Comparison of ENCODE assay signal across 8 cellular contexts in the genomic region with DNA sequence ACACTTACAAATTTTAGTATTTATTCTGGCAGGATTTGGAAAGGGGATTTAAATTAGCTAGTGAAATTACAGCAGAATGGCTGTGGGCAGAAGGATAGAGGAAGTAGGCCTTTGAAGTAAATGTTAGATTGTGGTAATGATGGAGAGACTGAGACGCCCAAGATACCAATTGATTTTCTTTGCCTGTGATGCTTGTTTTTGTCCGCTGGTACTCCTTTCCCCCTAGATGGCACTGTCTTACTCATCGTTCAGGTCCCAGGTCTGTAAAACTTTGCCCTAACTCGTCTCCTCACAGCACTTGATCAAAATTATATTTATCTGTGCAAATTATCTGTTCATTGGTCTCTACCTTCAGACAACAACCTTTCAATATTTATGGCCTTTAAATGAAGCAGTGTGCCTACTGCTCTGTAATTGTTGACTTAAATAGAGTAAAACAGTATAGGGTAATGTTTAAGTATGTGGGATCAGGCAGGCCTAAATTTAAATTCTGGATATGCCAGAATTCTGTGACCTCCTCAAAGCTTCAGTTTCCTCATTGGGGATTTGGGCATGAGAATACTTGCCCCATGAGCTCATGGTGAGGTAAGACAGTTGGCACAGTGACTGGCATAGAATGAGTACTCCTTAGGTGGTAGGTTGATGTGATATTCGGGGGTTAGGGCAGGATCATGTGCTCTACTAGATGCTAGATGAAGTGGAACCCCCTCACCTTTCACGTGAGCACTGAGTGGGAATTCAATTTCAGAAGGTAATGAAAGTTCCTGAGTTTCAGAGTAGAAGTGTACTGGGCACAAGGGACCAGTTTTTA. TPM values are rescaled to one million over a fixed set of nuclear protein-coding genes. Genes with fewer than 3 reads are reported as not detected.
A peak's percentile ranks its signal among the peaks of the same experiment; 100 is the strongest.
DNase-seq lines count a peak whose midpoint lies in the region; ATAC-seq and TF ChIP-seq lines count a peak whose summit lies in the region.

No MANE protein-coding gene starts in this region.

- peaks cover 21% of the 10 kb centered on the region for H3K4me1 Mint-ChIP-seq in endodermal cell

- H3K9ac ChIP-seq in endodermal cell (ENCODE audit: extremely low read depth, low read length, poor library complexity, severe bottlenecking), result no peak overlapping the region

- H3K27me3 ChIP-seq in endodermal cell (ENCODE audit: control insufficient read depth, insufficient read depth, low read length, poor library complexity, severe bottlenecking) (no peaks in the 10 kb centered on the region), gastrocnemius medialis (no peaks in the 10 kb centered on the region)

- H3K27ac ChIP-seq in endodermal cell (ENCODE audit: low read depth, low read length) (no peak overlapping the region), gastrocnemius medialis (peak overlapping the region; percentile 45 to 69 (median 57))

- peak; percentile 71 for TF ChIP-seq CTCF in endodermal cell (conservative IDR thresholded peaks at IDR 0.05)
- peak in 2 of 5 experiments; percentile 12 to 35 for TF ChIP-seq CTCF in gastrocnemius medialis (IDR thresholded peaks at IDR 0.05 in 4 of 5, conservative IDR thresholded peaks at IDR 0.05 in 1 of 5)

- ATAC-seq in GM19452 (IDR thresholded peaks at IDR 0.05; ENCODE audit: unreplicated experiment), result peak; percentile 69
- ATAC-seq in HG03378 (IDR thresholded peaks at IDR 0.05; ENCODE audit: unreplicated experiment), result peak; percentile 74
- peak; percentile 45 to 46 for ATAC-seq in gastrocnemius medialis

- H3K27ac Mint-ChIP-seq in endodermal cell, result peak overlapping the region; percentile 70

- in situ Hi-C loops in gastrocnemius medialis (cut with MboI; ENCODE audit: low sequenced_read_pairs in 4 of 4), result loop anchor here in 1 of 4 donors (10.0 kb wide), 1 partner anchor 48 kb away; a partner anchor contains a TSS

- peaks cover 16% of the 10 kb centered on the region for H3K36me3 ChIP-seq in endodermal cell (ENCODE audit: control insufficient read depth, insufficient read depth, low read length)
- H3K36me3 ChIP-seq in gastrocnemius medialis, result no peaks in the 10 kb centered on the region

- H3K4me3 Mint-ChIP-seq in endodermal cell, result no peak overlapping the region

- no peak for TF ChIP-seq POLR2A in gastrocnemius medialis (IDR thresholded peaks at IDR 0.05)

- intact Hi-C loops in gastrocnemius medialis (cut with DNase I; ENCODE audit: low total_unique reads), result no loop called here

- 61 to 68% methylated on average over 5 to 6 of the region's 6 CpGs for WGBS in endodermal cell (ENCODE audit: insufficient coverage in 1 of 2, insufficient read length in 1 of 2), 2 experiments

- H3K4me3 ChIP-seq in endodermal cell (ENCODE audit: low read length) (no peak overlapping the region), gastrocnemius medialis (no peak overlapping the region)

- no peaks in the 10 kb centered on the region for H3K4me1 ChIP-seq in endodermal cell (ENCODE audit: control insufficient read depth, insufficient read depth, low read length)
- peaks cover 87 to 95% of the 10 kb centered on the region in 2 donors for H3K4me1 ChIP-seq in gastrocnemius medialis

- no peaks in the 10 kb centered on the region for H3K27me3 Mint-ChIP-seq in endodermal cell (ENCODE audit: insufficient read depth)

- peaks cover 8% of the 10 kb centered on the region for H3K9me3 Mint-ChIP-seq in endodermal cell

- peaks cover 23% of the 10 kb centered on the region for H3K36me3 Mint-ChIP-seq in endodermal cell (ENCODE audit: low read depth)

- DNase-seq in ELR (ENCODE audit: low read depth), result peak; percentile 38
- peak; percentile 31 for DNase-seq in SKM-1 treated with dmso at 0.1 percent for 144 hours (lab: John Stamatoyannopoulos, UW; ENCODE audit: unreplicated experiment)
- DNase-seq in endodermal cell, result no peak
- no peak for DNase-seq in gastrocnemius medialis
- DNase-seq in AG08396 (ENCODE audit: low spot score), result no peak
- no peak for DNase-seq in HPDE6-E6E7 (ENCODE audit: extremely low spot score)

- peaks cover 5% of the 10 kb centered on the region for H3K9me3 ChIP-seq in endodermal cell (ENCODE audit: control insufficient read depth, low read length)
- no peaks in the 10 kb centered on the region for H3K9me3 ChIP-seq in gastrocnemius medialis

RNA-seq across cellular contexts. Expression of a gene that starts 14.7 kb away (rescaled TPM):
- 10 to 100 TPM; 31.2 to 37.3 TPM for total RNA-seq in endodermal cell
- 68.3 TPM for polyA plus RNA-seq in endodermal cell (2013, experiment 1 of 2)
- polyA plus RNA-seq in endodermal cell (2013, experiment 2 of 2), result 61.1 TPM
- total RNA-seq in gastrocnemius medialis, result 100 to 1,000 TPM in 2 of 4 donors, 10 to 100 TPM in 2; 69.3 to 198 (median 95.0) TPM

RNA-seq across cellular contexts. Expression of a gene that starts 50.7 kb away (rescaled TPM):
- total RNA-seq in endodermal cell, result 10 to 100 TPM; 24.5 to 28.1 TPM
- 10.5 TPM for polyA plus RNA-seq in endodermal cell (2013, experiment 1 of 2)
- 11.2 TPM for polyA plus RNA-seq in endodermal cell (2013, experiment 2 of 2)
- total RNA-seq in gastrocnemius medialis, result 10 to 100 TPM in 3 of 4 donors, 1 to 10 TPM in 1; 7.8 to 12.3 (median 11.4) TPM

Comparison
In these comparisons a context has a peak if more than half of its experiments do, and no peak if none do; other contexts are left out.
1. DNase-seq: peak in ELR (single experiment) and SKM-1 treated with dmso at 0.1 percent for 144 hours (single experiment); none in endodermal cell (single experiment), gastrocnemius medialis (0 of 2), AG08396 (single experiment) and HPDE6-E6E7 (single experiment).
2. Peak in every context shown above with its lines, with median percentiles within 50 percentile points of each other: ATAC-seq.